In the genomic region with DNA sequence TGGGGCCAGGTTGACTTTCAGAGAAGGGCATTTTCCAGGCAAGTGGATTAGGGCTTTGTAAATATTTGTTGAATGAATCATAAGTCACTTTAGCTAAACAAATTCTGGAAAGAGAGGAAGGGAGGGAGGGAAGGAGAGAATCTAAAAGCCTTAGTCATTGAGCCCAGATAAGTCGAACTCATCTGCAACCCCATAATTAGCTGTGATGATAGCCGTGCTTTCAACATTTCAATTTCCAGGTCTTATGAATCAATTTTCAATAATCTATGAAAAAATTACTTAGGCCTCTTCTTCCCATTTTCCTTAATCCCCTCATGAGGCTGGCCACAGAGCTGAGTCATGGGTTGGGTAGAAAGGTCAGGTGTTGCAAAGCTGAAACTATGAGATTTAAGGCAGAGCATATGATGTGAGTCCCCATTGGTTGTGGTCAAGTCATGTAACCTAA, we compare ENCODE assay signal across 12 cellular contexts.
DNase-seq lines count a peak whose midpoint lies in the region; ATAC-seq and TF ChIP-seq lines count a peak whose summit lies in the region.
"Had no signal": no experiment of that assay in that cellular context is flagged by ENCODE, and none has a peak within 500 bp of the region (broad histone marks: within the 10 kb centered on the region; RNA-seq: fewer than 3 reads in every experiment).

No MANE protein-coding gene starts in this region.

- H3K4me3 Mint-ChIP-seq in osteocyte (ENCODE audit: unreplicated experiment), result no peak overlapping the region
- H3K4me3 Mint-ChIP-seq: activated B cell treated with CpG ODN at 0.5 μM for 24 hours had no signal

- H3K27ac Mint-ChIP-seq in osteocyte (ENCODE audit: unreplicated experiment), result peak overlapping the region; percentile 59
- H3K27ac Mint-ChIP-seq: activated B cell treated with CpG ODN at 0.5 μM for 24 hours had no signal

- no peak overlapping the region for H3K4me3 ChIP-seq in cardiac fibroblast (replicated peaks in 1 of 2; ENCODE audit: low read depth in 2 of 2, low read length in 2 of 2)
- H3K4me3 ChIP-seq: ovary had no signal

- H3K4me1 Mint-ChIP-seq in osteocyte (ENCODE audit: unreplicated experiment), result peaks cover 14% of the 10 kb centered on the region
- H3K4me1 Mint-ChIP-seq: activated B cell treated with CpG ODN at 0.5 μM for 24 hours had no signal

- DNase-seq in EH (ENCODE audit: low read depth) (peak; percentile 67), NCI-H510A (lab: John Stamatoyannopoulos, UW) (peak; percentile 20), cardiac fibroblast (ENCODE audit: low read depth in 2 of 2) (peak; percentile 58 to 68), osteocyte (ENCODE audit: extremely low spot score, unreplicated experiment) (no peak), cerebellum (ENCODE audit: low spot score) (no peak)
- DNase-seq in activated CD4-positive, alpha-beta T cell treated with anti-CD3 and anti-CD28 coated beads for 48 hours, result no peak
- DNase-seq: activated B cell treated with CpG ODN at 0.5 μM for 24 hours, amygdala, NCI-H526 treated with DMSO at 0.1 percent for 48 hours, ovary had no signal

- H3K27me3 Mint-ChIP-seq in osteocyte (ENCODE audit: unreplicated experiment), result no peaks in the 10 kb centered on the region
- H3K27me3 Mint-ChIP-seq: activated B cell treated with CpG ODN at 0.5 μM for 24 hours had no signal

- TF ChIP-seq CTCF in cardiac fibroblast (IDR thresholded peaks at IDR 0.05; ENCODE audit: low read depth, low read length) (no peak), osteocyte (IDR thresholded peaks at IDR 0.05) (no peak)

- H3K9me3 Mint-ChIP-seq in osteocyte (ENCODE audit: unreplicated experiment), result no peaks in the 10 kb centered on the region
- H3K9me3 Mint-ChIP-seq: activated B cell treated with CpG ODN at 0.5 μM for 24 hours had no signal

- ATAC-seq in GM18868 (IDR thresholded peaks at IDR 0.05; ENCODE audit: unreplicated experiment), result no peak
- no peak for ATAC-seq in HG02571 (IDR thresholded peaks at IDR 0.05; ENCODE audit: unreplicated experiment)

- H3K36me3 Mint-ChIP-seq in osteocyte (ENCODE audit: unreplicated experiment), result no peaks in the 10 kb centered on the region

Comparison
In these comparisons a context has a peak if more than half of its experiments do, and no peak if none do; other contexts are left out.
1. DNase-seq: peak in EH (single experiment), NCI-H510A (single experiment) and cardiac fibroblast (2 of 2); none in osteocyte (single experiment), activated CD4-positive, alpha-beta T cell treated with anti-CD3 and anti-CD28 coated beads for 48 hours (single experiment) and cerebellum (single experiment).